ENCODE assay signal across 13 cellular contexts in genomic region chr5:157546456-157547100, GRCh38. TPM values are rescaled to one million over a fixed set of nuclear protein-coding genes. Genes with fewer than 3 reads are reported as not detected.
DNase-seq lines count a peak whose midpoint lies in the region; ATAC-seq and TF ChIP-seq lines count a peak whose summit lies in the region.
"Had no signal": no experiment of that assay in that cellular context is flagged by ENCODE, and none has a peak within 500 bp of the region (broad histone marks: within the 10 kb centered on the region; RNA-seq: fewer than 3 reads in every experiment).

No MANE protein-coding gene starts in this region.

- H4K8ac ChIP-seq in mesendoderm (ENCODE audit: low read depth, low read length), result no peak overlapping the region

- H3K4ac ChIP-seq in mesendoderm (ENCODE audit: low read depth, low read length), result no peak overlapping the region

- H4K5ac ChIP-seq in mesendoderm (ENCODE audit: low read length), result no peak overlapping the region

- no peak for DNase-seq in activated naive CD4-positive, alpha-beta T cell treated with anti-CD3 and anti-CD28 coated beads, Interleukin-2, amount 10 ng/mL, durations not matched to agents 7 days and 5 days
- no peak for DNase-seq in activated naive CD4-positive, alpha-beta T cell treated with anti-CD3 and anti-CD28 coated beads for 36 hours
- no peak for DNase-seq in brain microvascular endothelial cell
- DNase-seq in mesendoderm, result peak; percentile 94
- DNase-seq in transverse colon, result no peak
- no peak for DNase-seq in naive thymus-derived CD4-positive, alpha-beta T cell
- no peak for DNase-seq in erythroblast (lab: John Stamatoyannopoulos, UW)
- DNase-seq in head of caudate nucleus, result no peak
- DNase-seq: amniotic stem cell; MV-4-11; NCI-H510A treated with DMSO at 0.1 percent for 48 hours; stimulated activated CD4-positive, alpha-beta T cell treated with anti-CD3 and anti-CD28 coated beads, Interleukin-4, amount 100 ng/mL, for 4 hours had no signal

- WGBS in mesendoderm (ENCODE audit: extremely low coverage, insufficient coverage, low lambda C conversion rate), result no CpG with 5 or more reads among the region's 6 CpGs
- WGBS in transverse colon (ENCODE audit: low coverage in 1 of 2), 2 donors, result 49 to 61% methylated on average over 4 to 6 of the region's 6 CpGs

- H2AK5ac ChIP-seq in mesendoderm (ENCODE audit: low read length), result no peak overlapping the region

- no peak overlapping the region for H3K4me3 Mint-ChIP-seq in activated naive CD4-positive, alpha-beta T cell treated with anti-CD3 and anti-CD28 coated beads, Interleukin-2, amount 10 ng/mL, durations not matched to agents 7 days and 5 days
- H3K4me3 Mint-ChIP-seq in activated naive CD4-positive, alpha-beta T cell treated with anti-CD3 and anti-CD28 coated beads for 36 hours, result no peak overlapping the region
- peak overlapping the region in 1 of 10 donors; percentile 85 for H3K4me3 Mint-ChIP-seq in naive thymus-derived CD4-positive, alpha-beta T cell

- peak overlapping the region; percentile 9 for H3K9ac ChIP-seq in mesendoderm (ENCODE audit: low read length)

- peak overlapping the region; percentile 90 for H3K27ac ChIP-seq in brain microvascular endothelial cell
- H3K27ac ChIP-seq in mesendoderm (ENCODE audit: low read depth, low read length), result peak overlapping the region; percentile 13
- peak overlapping the region; percentile 81 to 84 (median 83) for H3K27ac ChIP-seq in transverse colon
- H3K27ac ChIP-seq in naive thymus-derived CD4-positive, alpha-beta T cell (ENCODE audit: low read depth, low read length), result no peak overlapping the region
- H3K27ac ChIP-seq: suprapubic skin had no signal

- H3K9me3 ChIP-seq in transverse colon, result no peaks in the 10 kb centered on the region
- no peaks in the 10 kb centered on the region for H3K9me3 ChIP-seq in naive thymus-derived CD4-positive, alpha-beta T cell (ENCODE audit: control insufficient read depth in 2 of 3, low read length in 3 of 3)
- H3K9me3 ChIP-seq: suprapubic skin had no signal

- H3K36me3 ChIP-seq in brain microvascular endothelial cell (replicated peaks) (peaks cover 6% of the 10 kb centered on the region), mesendoderm (ENCODE audit: control insufficient read depth, insufficient read depth, low read length) (peaks cover 3% of the 10 kb centered on the region), transverse colon (no peaks in the 10 kb centered on the region)
- no peaks in the 10 kb centered on the region for H3K36me3 ChIP-seq in naive thymus-derived CD4-positive, alpha-beta T cell (ENCODE audit: control insufficient read depth in 2 of 3, insufficient read depth in 3 of 3, low read length in 3 of 3)
- H3K36me3 ChIP-seq: suprapubic skin had no signal

- H3K18ac ChIP-seq in mesendoderm (ENCODE audit: low read length), result peak overlapping the region; percentile 44

- H3K4me2 ChIP-seq in mesendoderm (ENCODE audit: low read length), result no peak overlapping the region

- peaks cover 98% of the 10 kb centered on the region for H3K4me1 Mint-ChIP-seq in activated naive CD4-positive, alpha-beta T cell treated with anti-CD3 and anti-CD28 coated beads, Interleukin-2, amount 10 ng/mL, durations not matched to agents 7 days and 5 days
- peaks cover 39% of the 10 kb centered on the region for H3K4me1 Mint-ChIP-seq in activated naive CD4-positive, alpha-beta T cell treated with anti-CD3 and anti-CD28 coated beads for 36 hours (ENCODE audit: low read depth)
- H3K4me1 Mint-ChIP-seq in naive thymus-derived CD4-positive, alpha-beta T cell, result peaks cover 5 to 97% (median 22%) of the 10 kb centered on the region in 7 donors

- no peaks in the 10 kb centered on the region for H3K9me3 Mint-ChIP-seq in activated naive CD4-positive, alpha-beta T cell treated with anti-CD3 and anti-CD28 coated beads, Interleukin-2, amount 10 ng/mL, durations not matched to agents 7 days and 5 days
- H3K9me3 Mint-ChIP-seq in activated naive CD4-positive, alpha-beta T cell treated with anti-CD3 and anti-CD28 coated beads for 36 hours, result no peaks in the 10 kb centered on the region
- peaks cover 0 to 2% (median 0%) of the 10 kb centered on the region in 11 donors for H3K9me3 Mint-ChIP-seq in naive thymus-derived CD4-positive, alpha-beta T cell

- no peak overlapping the region for H3K23ac ChIP-seq in mesendoderm (ENCODE audit: low read length)

- H3K27me3 ChIP-seq in brain microvascular endothelial cell (replicated peaks) (no peaks in the 10 kb centered on the region), mesendoderm (ENCODE audit: insufficient read depth, low read length, poor library complexity) (no peaks in the 10 kb centered on the region), transverse colon (no peaks in the 10 kb centered on the region)
- no peaks in the 10 kb centered on the region for H3K27me3 ChIP-seq in naive thymus-derived CD4-positive, alpha-beta T cell (ENCODE audit: control insufficient read depth in 2 of 2, insufficient read depth in 2 of 2, low read length in 2 of 2)
- H3K27me3 ChIP-seq: suprapubic skin had no signal

- no peak overlapping the region for H2BK15ac ChIP-seq in mesendoderm (replicated peaks; ENCODE audit: low read depth)

- H3K27ac Mint-ChIP-seq in activated naive CD4-positive, alpha-beta T cell treated with anti-CD3 and anti-CD28 coated beads, Interleukin-2, amount 10 ng/mL, durations not matched to agents 7 days and 5 days, result peak overlapping the region; percentile 88
- no peak overlapping the region for H3K27ac Mint-ChIP-seq in activated naive CD4-positive, alpha-beta T cell treated with anti-CD3 and anti-CD28 coated beads for 36 hours
- peak overlapping the region in 1 of 9 donors; percentile 99 for H3K27ac Mint-ChIP-seq in naive thymus-derived CD4-positive, alpha-beta T cell

- POLR2A ChIA-PET in naive thymus-derived CD4-positive, alpha-beta T cell (lab: Charles Lee), result interaction anchor here (0.6 kb wide), 1 partner anchor 217 kb away, joined by 3 read pairs; no protein-coding TSS in a partner anchor

- TF ChIP-seq POLR2A in transverse colon (IDR thresholded peaks at IDR 0.05) (no peak), erythroblast (IDR thresholded peaks at IDR 0.05; ENCODE audit: low read length) (no peak)

- H3K79me1 ChIP-seq in mesendoderm (ENCODE audit: low read length), result peaks cover 26% of the 10 kb centered on the region

- H3K36me3 Mint-ChIP-seq in activated naive CD4-positive, alpha-beta T cell treated with anti-CD3 and anti-CD28 coated beads, Interleukin-2, amount 10 ng/mL, durations not matched to agents 7 days and 5 days, result peaks cover 68% of the 10 kb centered on the region
- H3K36me3 Mint-ChIP-seq in activated naive CD4-positive, alpha-beta T cell treated with anti-CD3 and anti-CD28 coated beads for 36 hours (ENCODE audit: low read depth), result peaks cover 4% of the 10 kb centered on the region
- peaks cover 0 to 81% (median 0%) of the 10 kb centered on the region in 5 donors for H3K36me3 Mint-ChIP-seq in naive thymus-derived CD4-positive, alpha-beta T cell

- TF ChIP-seq CTCF in brain microvascular endothelial cell (IDR thresholded peaks at IDR 0.05; ENCODE audit: low read depth, low read length, missing control alignments) (no peak), transverse colon (IDR thresholded peaks at IDR 0.05) (no peak)

- CTCF ChIA-PET in activated naive CD4-positive, alpha-beta T cell treated with anti-CD3 and anti-CD28 coated beads, Interleukin-2, amount 10 ng/mL, durations not matched to agents 7 days and 5 days (lab: Charles Lee), result interaction anchor here (1.1 to 2.1 kb wide), 3 partner anchors 50 to 172 kb away, joined by 4 to 6 read pairs (median 4); no protein-coding TSS in a partner anchor
- CTCF ChIA-PET in activated naive CD4-positive, alpha-beta T cell treated with anti-CD3 and anti-CD28 coated beads for 36 hours (lab: Charles Lee), result no interaction called here
- CTCF ChIA-PET in naive thymus-derived CD4-positive, alpha-beta T cell (lab: Charles Lee), result no interaction called here

- in situ Hi-C loops in brain microvascular endothelial cell (cut with HindIII; ENCODE audit: low pct_ligation_motif_present, low sequenced_read_pairs) (no loop called here), transverse colon (cut with MboI; ENCODE audit: low pct_ligation_motif_present in 1 of 4, low pct_unique_long_range_greater_than_20kb in 1 of 4, low sequenced_read_pairs in 3 of 4) (no loop called here)

- intact Hi-C loops in activated naive CD4-positive, alpha-beta T cell treated with anti-CD3 and anti-CD28 coated beads for 36 hours (cut with micrococcal nuclease), result no loop called here
- intact Hi-C loops in transverse colon (cut with DNase I; ENCODE audit: low total_unique reads) (no loop called here), head of caudate nucleus (cut with DNase I) (no loop called here)
- intact Hi-C loops in naive thymus-derived CD4-positive, alpha-beta T cell (cut with micrococcal nuclease), result loop anchor here in 1 of 2 donors (10.0 kb wide), 2 partner anchors 362 to 622 kb away; partner anchors contain the start of gene ITK

- H2BK120ac ChIP-seq in mesendoderm (ENCODE audit: low read depth, low read length), result no peak overlapping the region

- peak overlapping the region; percentile 18 for H2BK5ac ChIP-seq in mesendoderm (ENCODE audit: low read length)

- peaks cover 93% of the 10 kb centered on the region for H3K79me2 ChIP-seq in mesendoderm (ENCODE audit: control insufficient read depth, insufficient read depth, low read length)

- peaks cover 52% of the 10 kb centered on the region for H3K4me1 ChIP-seq in mesendoderm (ENCODE audit: control insufficient read depth, low read depth, low read length)
- peaks cover 34 to 85% (median 44%) of the 10 kb centered on the region in 4 donors for H3K4me1 ChIP-seq in transverse colon
- peaks cover 6 to 50% of the 10 kb centered on the region in 2 donors for H3K4me1 ChIP-seq in naive thymus-derived CD4-positive, alpha-beta T cell (ENCODE audit: control insufficient read depth in 2 of 2, insufficient read depth in 2 of 2, low read length in 2 of 2)

- no peak overlapping the region for H3K56ac ChIP-seq in mesendoderm (ENCODE audit: low read length)

- no peak for ATAC-seq in naive thymus-derived CD4-positive, alpha-beta T cell

- no peak for TF ChIP-seq EP300 in transverse colon (IDR thresholded peaks at IDR 0.05; ENCODE audit: low read depth)

- H3K4me3 ChIP-seq in brain microvascular endothelial cell (ENCODE audit: low read depth, low read length), result no peak overlapping the region
- no peak overlapping the region for H3K4me3 ChIP-seq in mesendoderm (ENCODE audit: low read length)
- no peak overlapping the region for H3K4me3 ChIP-seq in transverse colon
- no peak overlapping the region for H3K4me3 ChIP-seq in naive thymus-derived CD4-positive, alpha-beta T cell (ENCODE audit: low read length)
- H3K4me3 ChIP-seq: suprapubic skin had no signal

- no peaks in the 10 kb centered on the region for H3K27me3 Mint-ChIP-seq in activated naive CD4-positive, alpha-beta T cell treated with anti-CD3 and anti-CD28 coated beads, Interleukin-2, amount 10 ng/mL, durations not matched to agents 7 days and 5 days
- H3K27me3 Mint-ChIP-seq in activated naive CD4-positive, alpha-beta T cell treated with anti-CD3 and anti-CD28 coated beads for 36 hours (ENCODE audit: low read depth), result no peaks in the 10 kb centered on the region
- H3K27me3 Mint-ChIP-seq in naive thymus-derived CD4-positive, alpha-beta T cell, result no peaks in the 10 kb centered on the region

RNA-seq across cellular contexts. Expression of gene ADAM19, which starts 29.0 kb away (rescaled TPM):
- total RNA-seq in activated naive CD4-positive, alpha-beta T cell treated with anti-CD3 and anti-CD28 coated beads for 36 hours, result 10 to 100 TPM; 37.3 to 39.3 TPM
- 126 TPM for polyA plus RNA-seq in mesendoderm (2013, experiment 1 of 2)
- 123 TPM for polyA plus RNA-seq in mesendoderm (2013, experiment 2 of 2)
- 10 to 100 TPM in 3 of 4 donors, 1 to 10 TPM in 1; 4.0 to 28.1 (median 15.1) TPM for total RNA-seq in transverse colon
- 100 to 1,000 TPM in 1 of 5 experiments, 10 to 100 TPM in 1, 1 to 10 TPM in 1, under 1 TPM in 2; 0.81 to 410 (median 7.3) TPM for total RNA-seq in naive thymus-derived CD4-positive, alpha-beta T cell
- polyA plus RNA-seq in naive thymus-derived CD4-positive, alpha-beta T cell, result under 1 TPM; 0.10 to 0.11 TPM
